13 cellular contexts compared by ENCODE assay signal in the genomic region with DNA sequence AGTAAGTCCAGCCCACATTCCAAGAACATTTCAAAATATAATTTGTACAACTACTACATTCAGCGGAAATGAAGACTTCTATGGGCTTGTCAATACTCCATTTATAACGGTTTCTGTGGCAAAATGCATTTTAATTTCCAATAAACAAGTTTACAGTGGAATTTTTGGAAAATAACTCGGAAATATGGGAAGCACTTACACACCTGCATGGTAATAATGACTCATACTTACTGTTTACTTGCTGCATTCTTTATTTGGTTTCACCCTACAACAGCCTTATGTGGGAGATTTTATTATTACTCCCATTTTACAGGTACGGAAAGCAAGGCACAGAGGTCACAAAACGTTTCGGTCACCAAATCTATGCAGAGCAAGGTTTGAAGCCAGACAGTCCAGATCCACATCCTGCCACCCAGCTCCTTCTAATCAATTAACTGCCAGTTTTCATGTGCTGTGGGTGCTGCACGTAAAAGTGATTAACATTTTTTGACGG.
"Had no signal": no experiment of that assay in that cellular context is flagged by ENCODE, and none has a peak within 500 bp of the region (broad histone marks: within the 10 kb centered on the region; RNA-seq: fewer than 3 reads in every experiment).

No MANE protein-coding gene starts in this region.

- H3K9me3 Mint-ChIP-seq: activated CD4-positive, alpha-beta memory T cell treated with anti-CD3 and anti-CD28 coated beads, Interleukin-2, amount 10 ng/mL, durations not matched to agents 7 days and 5 days; activated naive CD8-positive, alpha-beta T cell treated with anti-CD3 and anti-CD28 coated beads, Interleukin-2, amount 10 ng/mL, durations not matched to agents 7 days and 5 days; activated T-cell treated with anti-CD3 and anti-CD28 coated beads, Interleukin-2, amount 50 U/mL, for 72 hours; dendritic cell treated with granulocyte-macrophage colony-stimulating factor and Interleukin-4, amounts not matched to agents 40 ng/mL and 50 ng/mL, for 4 days; effector memory CD8-positive, alpha-beta T cell; naive B cell; neural progenitor cell had no signal

- H3K4me3 Mint-ChIP-seq: activated CD4-positive, alpha-beta memory T cell treated with anti-CD3 and anti-CD28 coated beads, Interleukin-2, amount 10 ng/mL, durations not matched to agents 7 days and 5 days; activated CD4-positive, alpha-beta T cell treated with anti-CD3 and anti-CD28 coated beads for 36 hours; activated naive CD8-positive, alpha-beta T cell treated with anti-CD3 and anti-CD28 coated beads, Interleukin-2, amount 10 ng/mL, durations not matched to agents 7 days and 5 days; activated T-cell treated with anti-CD3 and anti-CD28 coated beads, Interleukin-2, amount 50 U/mL, for 72 hours; dendritic cell treated with granulocyte-macrophage colony-stimulating factor and Interleukin-4, amounts not matched to agents 40 ng/mL and 50 ng/mL, for 4 days; effector memory CD8-positive, alpha-beta T cell; naive B cell; neural progenitor cell had no signal

- H3K27ac Mint-ChIP-seq: activated CD4-positive, alpha-beta T cell treated with anti-CD3 and anti-CD28 coated beads for 36 hours; activated naive CD8-positive, alpha-beta T cell treated with anti-CD3 and anti-CD28 coated beads, Interleukin-2, amount 10 ng/mL, durations not matched to agents 7 days and 5 days; activated T-cell treated with anti-CD3 and anti-CD28 coated beads, Interleukin-2, amount 50 U/mL, for 72 hours; dendritic cell treated with granulocyte-macrophage colony-stimulating factor and Interleukin-4, amounts not matched to agents 40 ng/mL and 50 ng/mL, for 4 days; effector memory CD8-positive, alpha-beta T cell; neural progenitor cell had no signal

- H3K4me1 Mint-ChIP-seq: activated CD4-positive, alpha-beta T cell treated with anti-CD3 and anti-CD28 coated beads for 36 hours; neural progenitor cell had no signal

- DNase-seq: activated CD4-positive, alpha-beta memory T cell treated with anti-CD3 and anti-CD28 coated beads, Interleukin-2, amount 10 ng/mL, durations not matched to agents 7 days and 5 days; activated CD4-positive, alpha-beta T cell treated with anti-CD3 and anti-CD28 coated beads for 36 hours; activated naive CD8-positive, alpha-beta T cell treated with anti-CD3 and anti-CD28 coated beads, Interleukin-2, amount 10 ng/mL, durations not matched to agents 7 days and 5 days; activated T-cell treated with anti-CD3 and anti-CD28 coated beads, Interleukin-2, amount 50 U/mL, for 72 hours; brain microvascular endothelial cell; effector memory CD8-positive, alpha-beta T cell; erythroblast; naive B cell; ovary; sigmoid colon; spleen had no signal

- ATAC-seq: activated CD4-positive, alpha-beta T cell treated with anti-CD3 and anti-CD28 coated beads for 36 hours; effector memory CD8-positive, alpha-beta T cell had no signal

- H3K27ac ChIP-seq: brain microvascular endothelial cell, neural progenitor cell, ovary, sigmoid colon, spleen had no signal

- H3K27me3 Mint-ChIP-seq: activated naive CD8-positive, alpha-beta T cell treated with anti-CD3 and anti-CD28 coated beads, Interleukin-2, amount 10 ng/mL, durations not matched to agents 7 days and 5 days; dendritic cell treated with granulocyte-macrophage colony-stimulating factor and Interleukin-4, amounts not matched to agents 40 ng/mL and 50 ng/mL, for 4 days; naive B cell had no signal
